In the genomic region with DNA sequence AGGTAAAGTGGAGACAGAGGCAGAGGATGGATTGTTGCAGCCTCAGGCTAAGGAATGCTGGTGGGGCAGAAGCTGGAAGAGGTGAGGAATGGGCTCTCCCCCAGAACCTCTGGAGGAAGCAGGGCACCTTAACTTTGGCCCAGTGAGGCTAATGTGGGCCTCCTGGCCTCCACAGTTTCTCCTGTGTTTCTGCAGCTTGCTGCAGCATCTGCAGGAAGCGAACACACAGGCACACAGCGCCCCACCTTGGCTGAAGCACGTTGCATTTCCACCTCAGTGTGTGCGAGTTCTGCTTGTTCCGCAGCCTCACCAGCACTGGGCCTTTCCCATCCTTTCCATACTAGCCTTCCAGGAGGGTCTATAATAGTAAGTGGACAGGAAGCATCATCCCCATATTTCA, we compare ENCODE assay signal across 17 cellular contexts. TPM values are rescaled to one million over a fixed set of nuclear protein-coding genes. Genes with fewer than 3 reads are reported as not detected.
DNase-seq lines count a peak whose midpoint lies in the region; FAIRE-seq and TF ChIP-seq lines count a peak whose summit lies in the region.
"Had no signal": no experiment of that assay in that cellular context is flagged by ENCODE, and none has a peak within 500 bp of the region (broad histone marks: within the 10 kb centered on the region; RNA-seq: fewer than 3 reads in every experiment).

No MANE protein-coding gene starts in this region.

- no peak overlapping the region for H4K8ac ChIP-seq in trophoblast cell (ENCODE audit: low read depth, low read length)

- no peaks in the 10 kb centered on the region for H3K36me3 ChIP-seq in bronchial epithelial cell (ENCODE audit: control insufficient read depth, insufficient read depth, low read length)
- no peaks in the 10 kb centered on the region for H3K36me3 ChIP-seq in trophoblast cell (ENCODE audit: control insufficient read depth in 1 of 2, insufficient read depth in 2 of 2, low read length in 2 of 2)
- H3K36me3 ChIP-seq: ascending aorta, ovary had no signal

- H2BK5ac ChIP-seq in trophoblast cell (ENCODE audit: low read depth, low read length, poor library complexity) = no peak overlapping the region

- H3K4me2 ChIP-seq in trophoblast cell (ENCODE audit: low read length) = no peak overlapping the region

- no peaks in the 10 kb centered on the region for H3K79me2 ChIP-seq in trophoblast cell (ENCODE audit: control insufficient read depth, insufficient read depth, low read length, poor library complexity)

- CTCF ChIA-PET in activated naive CD4-positive, alpha-beta T cell treated with anti-CD3 and anti-CD28 coated beads for 36 hours (lab: Charles Lee) = no interaction called here

- H2BK120ac ChIP-seq in trophoblast cell (ENCODE audit: insufficient read depth, low read length, poor library complexity) = no peak overlapping the region

- H3K27me3 ChIP-seq in bronchial epithelial cell (ENCODE audit: control insufficient read depth, insufficient read depth, low read length) = peaks cover 10% of the 10 kb centered on the region
- no peaks in the 10 kb centered on the region for H3K27me3 ChIP-seq in trophoblast cell (ENCODE audit: insufficient read depth, low read length)
- H3K27me3 ChIP-seq: ascending aorta, heart right ventricle, ovary had no signal

- no CpG with 5 or more reads among the region's 5 CpGs for WGBS in trophoblast cell (ENCODE audit: extremely low coverage, insufficient coverage, insufficient read length)

- no peaks in the 10 kb centered on the region for H3K36me3 Mint-ChIP-seq in activated naive CD4-positive, alpha-beta T cell treated with anti-CD3 and anti-CD28 coated beads for 36 hours (ENCODE audit: low read depth)
- H3K36me3 Mint-ChIP-seq: stimulated activated naive B cell treated with anti-CD40 and anti-IgM and Interleukin-4, amounts not matched to agents 10 μg/mL and 1 μg/mL and 100 μg/mL, for 72 hours; type B pancreatic cell had no signal

- no peak overlapping the region for H3K9ac ChIP-seq in trophoblast cell (ENCODE audit: low read length)

- H3K27ac Mint-ChIP-seq in activated naive CD4-positive, alpha-beta T cell treated with anti-CD3 and anti-CD28 coated beads for 36 hours = no peak overlapping the region
- H3K27ac Mint-ChIP-seq: stimulated activated naive B cell treated with anti-CD40 and anti-IgM and Interleukin-4, amounts not matched to agents 10 μg/mL and 1 μg/mL and 100 μg/mL, for 72 hours; type B pancreatic cell had no signal

- H3K27ac ChIP-seq in trophoblast cell (ENCODE audit: low read depth, low read length) = no peak overlapping the region
- H3K27ac ChIP-seq: ascending aorta, coronary artery, heart right ventricle, ovary, skin epidermis had no signal

- no peak overlapping the region for H3K23ac ChIP-seq in trophoblast cell (ENCODE audit: low read length)

- intact Hi-C loops in activated naive CD4-positive, alpha-beta T cell treated with anti-CD3 and anti-CD28 coated beads for 36 hours (cut with micrococcal nuclease) = no loop called here

- H3K27me3 Mint-ChIP-seq in activated naive CD4-positive, alpha-beta T cell treated with anti-CD3 and anti-CD28 coated beads for 36 hours (ENCODE audit: low read depth) = peaks cover 1% of the 10 kb centered on the region

- H4K91ac ChIP-seq in trophoblast cell (ENCODE audit: low read depth, low read length) = no peak overlapping the region

- no peaks in the 10 kb centered on the region for H3K4me1 Mint-ChIP-seq in activated naive CD4-positive, alpha-beta T cell treated with anti-CD3 and anti-CD28 coated beads for 36 hours (ENCODE audit: low read depth)

- no peak for FAIRE-seq in bronchial epithelial cell (lab: Jason Lieb, UNC)

- H3K4me1 ChIP-seq in trophoblast cell (ENCODE audit: control insufficient read depth in 1 of 2, insufficient read depth in 2 of 2, low read length in 2 of 2) = no peaks in the 10 kb centered on the region
- H3K4me1 ChIP-seq: ascending aorta, Caco-2, heart right ventricle had no signal

- no peak overlapping the region for H4K12ac ChIP-seq in trophoblast cell (ENCODE audit: low read depth, low read length)

- H2AK5ac ChIP-seq in trophoblast cell (ENCODE audit: low read length) = no peak overlapping the region

- no peak overlapping the region for H2BK12ac ChIP-seq in trophoblast cell (ENCODE audit: low read length)

- H3K4me3 ChIP-seq in bronchial epithelial cell (ENCODE audit: low read depth, low read length) (no peak overlapping the region), trophoblast cell (ENCODE audit: low read depth, low read length) (no peak overlapping the region)
- H3K4me3 ChIP-seq: ascending aorta, coronary artery, heart right ventricle, ovary, skin epidermis had no signal

- H3K4ac ChIP-seq in trophoblast cell (ENCODE audit: low read depth, low read length) = no peak overlapping the region

- H3K14ac ChIP-seq in trophoblast cell (ENCODE audit: low read length) = no peak overlapping the region

- no peak overlapping the region for H3K18ac ChIP-seq in trophoblast cell (ENCODE audit: low read length)

- H3K9me3 Mint-ChIP-seq in activated naive CD4-positive, alpha-beta T cell treated with anti-CD3 and anti-CD28 coated beads for 36 hours = no peaks in the 10 kb centered on the region

- peaks cover 3% of the 10 kb centered on the region for H3K9me3 ChIP-seq in trophoblast cell (ENCODE audit: insufficient read depth, low read depth, low read length)
- H3K9me3 ChIP-seq: ascending aorta, Caco-2, heart right ventricle, ovary had no signal

- H3K4me3 Mint-ChIP-seq in activated naive CD4-positive, alpha-beta T cell treated with anti-CD3 and anti-CD28 coated beads for 36 hours = no peak overlapping the region
- H3K4me3 Mint-ChIP-seq: stimulated activated naive B cell treated with anti-CD40 and anti-IgM and Interleukin-4, amounts not matched to agents 10 μg/mL and 1 μg/mL and 100 μg/mL, for 72 hours; type B pancreatic cell had no signal

- peak; percentile 13 for TF ChIP-seq CTCF in bronchial epithelial cell (IDR thresholded peaks at IDR 0.05; ENCODE audit: insufficient read depth, low read length, severe bottlenecking)

- peak; percentile 29 for DNase-seq in activated naive CD4-positive, alpha-beta T cell treated with anti-CD3 and anti-CD28 coated beads for 36 hours
- DNase-seq in activated naive CD4-positive, alpha-beta T cell treated with anti-CD3 and anti-CD28 coated beads, Interleukin-2, amount 50 U/mL, for 16 hours = no peak
- DNase-seq in NAMALWA (ENCODE audit: low spot score) = peak; percentile 11
- no peak for DNase-seq in bronchial epithelial cell (ENCODE audit: low read depth)
- DNase-seq in trophoblast cell = peak; percentile 19 to 56
- no peak for DNase-seq in OCI-M2 (lab: John Stamatoyannopoulos, UW; ENCODE audit: unreplicated experiment)
- DNase-seq in NCI-H524 (lab: John Stamatoyannopoulos, UW) = no peak
- no peak for DNase-seq in GDM1 (lab: John Stamatoyannopoulos, UW)
- DNase-seq: activated effector memory CD4-positive, alpha-beta T cell treated with Interleukin-2 at 50 U/mL for 16 hours; Caco-2; heart right ventricle; ovary; stimulated activated naive B cell treated with anti-CD40 and anti-IgM and Interleukin-4, amounts not matched to agents 10 μg/mL and 1 μg/mL and 100 μg/mL, for 72 hours had no signal

- no peak overlapping the region for H2AFZ ChIP-seq in trophoblast cell (ENCODE audit: insufficient read depth, low read length, poor library complexity)

- no peaks in the 10 kb centered on the region for H3K79me1 ChIP-seq in trophoblast cell (ENCODE audit: low read length)

RNA-seq across cellular contexts. Expression of a gene that starts 27.2 kb away (rescaled TPM):
- 10 to 100 TPM; 12.4 to 14.3 TPM for total RNA-seq in activated naive CD4-positive, alpha-beta T cell treated with anti-CD3 and anti-CD28 coated beads for 36 hours
- 396 and 415 TPM in 2 replicates for total RNA-seq in bronchial epithelial cell
- 48.8 and 52.2 TPM in 2 replicates for polyA plus RNA-seq in trophoblast cell (2013)

Comparison
In these comparisons a context has a peak if more than half of its experiments do, and no peak if none do; other contexts are left out.
1. DNase-seq: peak in activated naive CD4-positive, alpha-beta T cell treated with anti-CD3 and anti-CD28 coated beads for 36 hours (single experiment), NAMALWA (single experiment) and trophoblast cell (2 of 2); none in activated naive CD4-positive, alpha-beta T cell treated with anti-CD3 and anti-CD28 coated beads, Interleukin-2, amount 50 U/mL, for 16 hours (single experiment), bronchial epithelial cell (single experiment), OCI-M2 (single experiment), NCI-H524 (0 of 2) and GDM1 (single experiment).
2. RNA of a gene that starts 27.2 kb away (total RNA-seq): 396 to 415 TPM in bronchial epithelial cell; 12.4 to 14.3 TPM in activated naive CD4-positive, alpha-beta T cell treated with anti-CD3 and anti-CD28 coated beads for 36 hours; every median in the first group is over 10 times any median in the second.